30 cellular contexts compared by ENCODE assay signal in the genomic region with DNA sequence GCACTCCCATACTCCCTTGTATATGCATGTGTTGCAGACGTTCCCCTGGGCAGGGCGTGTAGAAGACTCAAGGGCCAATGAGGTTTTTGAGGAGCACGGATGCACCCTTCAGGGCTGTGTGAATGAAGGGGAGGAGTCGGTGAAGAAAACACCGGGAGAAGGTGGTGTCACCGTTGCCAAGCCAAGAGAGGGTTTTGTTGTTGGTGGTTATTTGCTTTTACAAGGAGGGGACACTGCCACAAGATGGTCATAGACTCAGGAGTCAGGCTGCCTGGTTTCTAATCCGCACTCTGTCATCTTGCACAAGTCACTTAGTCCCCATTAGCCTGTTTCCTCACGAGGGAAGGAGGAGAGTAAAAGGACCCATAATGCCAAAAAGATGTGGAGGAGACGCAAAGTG.
A peak's percentile ranks its signal among the peaks of the same experiment; 100 is the strongest.
DNase-seq lines count a peak whose midpoint lies in the region; ATAC-seq and TF ChIP-seq lines count a peak whose summit lies in the region.
"Had no signal": no experiment of that assay in that cellular context is flagged by ENCODE, and none has a peak within 500 bp of the region (broad histone marks: within the 10 kb centered on the region; RNA-seq: fewer than 3 reads in every experiment).

No MANE protein-coding gene starts in this region.

- H3K36me3 Mint-ChIP-seq in neural progenitor cell, result peaks cover 2% of the 10 kb centered on the region
- no peaks in the 10 kb centered on the region for H3K36me3 Mint-ChIP-seq in naive thymus-derived CD8-positive, alpha-beta T cell
- no peaks in the 10 kb centered on the region for H3K36me3 Mint-ChIP-seq in CD8-positive, alpha-beta memory T cell
- H3K36me3 Mint-ChIP-seq: activated naive CD4-positive, alpha-beta T cell treated with anti-CD3 and anti-CD28 coated beads, Interleukin-2, amount 50 U/mL, for 72 hours; CD14-positive monocyte; stimulated activated memory B cell treated with anti-CD40 and anti-IgM and Interleukin-4, amounts not matched to agents 10 μg/mL and 1 μg/mL and 100 μg/mL, for 72 hours had no signal

- ATAC-seq in naive thymus-derived CD8-positive, alpha-beta T cell, result no peak
- ATAC-seq: activated CD4-positive, alpha-beta T cell treated with anti-CD3 and anti-CD28 coated beads for 36 hours; activated CD8-positive, alpha-beta T cell treated with anti-CD3 and anti-CD28 coated beads for 36 hours; activated naive CD4-positive, alpha-beta T cell treated with anti-CD3 and anti-CD28 coated beads, Interleukin-2, amount 50 U/mL, for 72 hours; left cardiac atrium; stimulated activated memory B cell treated with anti-CD40 and anti-IgM and Interleukin-4, amounts not matched to agents 10 μg/mL and 1 μg/mL and 100 μg/mL, for 72 hours; upper lobe of right lung had no signal

- H3K27me3 ChIP-seq in neural progenitor cell, result peaks cover 6% of the 10 kb centered on the region
- H3K27me3 ChIP-seq in CD8-positive, alpha-beta memory T cell (ENCODE audit: insufficient read depth, low read length, poor library complexity, severe bottlenecking), result peaks cover 15% of the 10 kb centered on the region
- H3K27me3 ChIP-seq: SJCRH30 had no signal

- H4K20me1 ChIP-seq in neural progenitor cell (ENCODE audit: low read depth), result no peaks in the 10 kb centered on the region

- no peaks in the 10 kb centered on the region for H3K79me2 ChIP-seq in neural progenitor cell (ENCODE audit: low read depth)

- CTCF ChIA-PET in CD8-positive, alpha-beta memory T cell (lab: Charles Lee), result no interaction called here

- H3K36me3 ChIP-seq in neural progenitor cell, result no peaks in the 10 kb centered on the region
- H3K36me3 ChIP-seq in CD8-positive, alpha-beta memory T cell (ENCODE audit: insufficient read depth, low read length), result no peaks in the 10 kb centered on the region
- H3K36me3 ChIP-seq: SJCRH30, upper lobe of right lung had no signal

- DNase-seq in DMS153 (lab: John Stamatoyannopoulos, UW) (peak; percentile 8), DMS153 treated with DMSO at 0.1 percent for 48 hours (lab: John Stamatoyannopoulos, UW; ENCODE audit: unreplicated experiment) (no peak), NCI-H146 treated with DMSO at 0.1 percent for 48 hours (lab: John Stamatoyannopoulos, UW; ENCODE audit: unreplicated experiment) (peak; percentile 92), NCI-H774 (lab: John Stamatoyannopoulos, UW) (peak; percentile 42), neural progenitor cell (ENCODE audit: low spot score) (no peak), RPMI8226 (no peak)
- DNase-seq in naive thymus-derived CD8-positive, alpha-beta T cell, result no peak
- no peak for DNase-seq in CD8-positive, alpha-beta memory T cell
- DNase-seq: activated CD4-positive, alpha-beta T cell treated with anti-CD3 and anti-CD28 coated beads for 36 hours; activated CD8-positive, alpha-beta T cell treated with anti-CD3 and anti-CD28 coated beads for 36 hours; anterior cingulate cortex; caudate nucleus; cortex of kidney; effector memory CD4-positive, alpha-beta T cell; EL; GOT3; HFFc6; hypothalamus; left cardiac atrium; NCI-H2107; SJCRH30; T-helper 9 cell; upper lobe of right lung had no signal

- H3K27me3 Mint-ChIP-seq in neural progenitor cell (ENCODE audit: insufficient read depth, low read depth), result peaks cover 6% of the 10 kb centered on the region
- peaks cover 0 to 13% (median 0%) of the 10 kb centered on the region in 5 donors for H3K27me3 Mint-ChIP-seq in naive thymus-derived CD8-positive, alpha-beta T cell
- H3K27me3 Mint-ChIP-seq in CD8-positive, alpha-beta memory T cell, result peaks cover 23 to 58% of the 10 kb centered on the region in 2 donors

- no peaks in the 10 kb centered on the region for H3K9me3 Mint-ChIP-seq in neural progenitor cell
- no peaks in the 10 kb centered on the region for H3K9me3 Mint-ChIP-seq in naive thymus-derived CD8-positive, alpha-beta T cell
- H3K9me3 Mint-ChIP-seq in CD8-positive, alpha-beta memory T cell, result peaks cover 0 to 2% (median 0%) of the 10 kb centered on the region in 5 donors
- H3K9me3 Mint-ChIP-seq: activated CD8-positive, alpha-beta T cell treated with anti-CD3 and anti-CD28 coated beads for 36 hours; activated naive CD4-positive, alpha-beta T cell treated with anti-CD3 and anti-CD28 coated beads, Interleukin-2, amount 50 U/mL, for 72 hours; activated T-helper 2 cell treated with anti-CD3 and anti-CD28 coated beads, Interferon-gamma antibody, Interleukin-2, Interleukin-4, amounts not matched to agents 10 μg/mL and 5 μg/mL and 100 μg/mL, durations not matched to agents 14 hours and 24 hours and 36 hours; HFFc6; nephron; stimulated activated memory B cell treated with anti-CD40 and anti-IgM and Interleukin-4, amounts not matched to agents 10 μg/mL and 1 μg/mL and 100 μg/mL, for 72 hours had no signal

- TF ChIP-seq CTCF in neural progenitor cell (IDR thresholded peaks at IDR 0.05), result no peak

- peak overlapping the region; percentile 27 for H3K27ac Mint-ChIP-seq in neural progenitor cell
- H3K27ac Mint-ChIP-seq in naive thymus-derived CD8-positive, alpha-beta T cell, result peak overlapping the region in 3 of 10 donors; percentile 2 to 61 (median 25)
- no peak overlapping the region for H3K27ac Mint-ChIP-seq in CD8-positive, alpha-beta memory T cell
- H3K27ac Mint-ChIP-seq: activated CD4-positive, alpha-beta T cell treated with anti-CD3 and anti-CD28 coated beads for 36 hours; activated CD8-positive, alpha-beta T cell treated with anti-CD3 and anti-CD28 coated beads for 36 hours; activated naive CD4-positive, alpha-beta T cell treated with anti-CD3 and anti-CD28 coated beads, Interleukin-2, amount 50 U/mL, for 72 hours; activated T-helper 2 cell treated with anti-CD3 and anti-CD28 coated beads, Interferon-gamma antibody, Interleukin-2, Interleukin-4, amounts not matched to agents 10 μg/mL and 5 μg/mL and 100 μg/mL, durations not matched to agents 14 hours and 24 hours and 36 hours; CD14-positive monocyte; HFFc6; nephron; stimulated activated memory B cell treated with anti-CD40 and anti-IgM and Interleukin-4, amounts not matched to agents 10 μg/mL and 1 μg/mL and 100 μg/mL, for 72 hours had no signal

- H3K27ac ChIP-seq in neural progenitor cell, result no peak overlapping the region
- H3K27ac ChIP-seq in CD8-positive, alpha-beta memory T cell (ENCODE audit: low read depth, low read length), result no peak overlapping the region
- H3K27ac ChIP-seq: 22Rv1, epithelial cell of prostate, SJCRH30, upper lobe of right lung had no signal

- H3K4me2 ChIP-seq in neural progenitor cell, result no peak overlapping the region

- no peak overlapping the region for H3K4me3 Mint-ChIP-seq in neural progenitor cell
- H3K4me3 Mint-ChIP-seq in naive thymus-derived CD8-positive, alpha-beta T cell, result peak overlapping the region in 3 of 10 donors; percentile 34 to 59 (median 55)
- H3K4me3 Mint-ChIP-seq in CD8-positive, alpha-beta memory T cell, result no peak overlapping the region
- H3K4me3 Mint-ChIP-seq: activated CD4-positive, alpha-beta T cell treated with anti-CD3 and anti-CD28 coated beads for 36 hours; activated CD8-positive, alpha-beta T cell treated with anti-CD3 and anti-CD28 coated beads for 36 hours; HFFc6; nephron; stimulated activated memory B cell treated with anti-CD40 and anti-IgM and Interleukin-4, amounts not matched to agents 10 μg/mL and 1 μg/mL and 100 μg/mL, for 72 hours had no signal

- H3K4me1 ChIP-seq in neural progenitor cell, result peaks cover 43% of the 10 kb centered on the region
- no peaks in the 10 kb centered on the region for H3K4me1 ChIP-seq in CD8-positive, alpha-beta memory T cell (ENCODE audit: insufficient read depth, low read length)
- H3K4me1 ChIP-seq: SJCRH30, upper lobe of right lung had no signal

- POLR2A ChIA-PET in naive thymus-derived CD8-positive, alpha-beta T cell (lab: Charles Lee), result no interaction called here
- POLR2A ChIA-PET in CD8-positive, alpha-beta memory T cell (lab: Charles Lee), result no interaction called here

- H3K4me1 Mint-ChIP-seq in neural progenitor cell, result peaks cover 55% of the 10 kb centered on the region
- H3K4me1 Mint-ChIP-seq in naive thymus-derived CD8-positive, alpha-beta T cell, result peaks cover 14 to 56% (median 34%) of the 10 kb centered on the region in 4 donors
- peaks cover 4 to 5% (median 5%) of the 10 kb centered on the region in 3 donors for H3K4me1 Mint-ChIP-seq in CD8-positive, alpha-beta memory T cell
- H3K4me1 Mint-ChIP-seq: stimulated activated memory B cell treated with anti-CD40 and anti-IgM and Interleukin-4, amounts not matched to agents 10 μg/mL and 1 μg/mL and 100 μg/mL, for 72 hours had no signal

- H3K9ac ChIP-seq in neural progenitor cell, result no peak overlapping the region

- H2AFZ ChIP-seq in neural progenitor cell (replicated peaks), result no peak overlapping the region

- no peak overlapping the region for H3K4me3 ChIP-seq in neural progenitor cell
- no peak overlapping the region for H3K4me3 ChIP-seq in CD8-positive, alpha-beta memory T cell (ENCODE audit: low read length)
- H3K4me3 ChIP-seq: SJCRH30, upper lobe of right lung had no signal

- peaks cover 11% of the 10 kb centered on the region for H3F3A ChIP-seq in neural progenitor cell (ENCODE audit: low read depth)

- H3K9me3 ChIP-seq in neural progenitor cell (ENCODE audit: low read depth), result no peaks in the 10 kb centered on the region
- H3K9me3 ChIP-seq in CD8-positive, alpha-beta memory T cell (ENCODE audit: low read length), result no peaks in the 10 kb centered on the region
- H3K9me3 ChIP-seq: SJCRH30, upper lobe of right lung had no signal

Comparison
In these comparisons a context has a peak if more than half of its experiments do, and no peak if none do; other contexts are left out.
1. DNase-seq: peak in DMS153 (single experiment), NCI-H146 treated with DMSO at 0.1 percent for 48 hours (single experiment) and NCI-H774 (single experiment); none in DMS153 treated with DMSO at 0.1 percent for 48 hours (single experiment), neural progenitor cell (single experiment), naive thymus-derived CD8-positive, alpha-beta T cell (0 of 10), CD8-positive, alpha-beta memory T cell (0 of 5) and RPMI8226 (single experiment).